ENCODE assay signal across 12 cellular contexts in the genomic region with DNA sequence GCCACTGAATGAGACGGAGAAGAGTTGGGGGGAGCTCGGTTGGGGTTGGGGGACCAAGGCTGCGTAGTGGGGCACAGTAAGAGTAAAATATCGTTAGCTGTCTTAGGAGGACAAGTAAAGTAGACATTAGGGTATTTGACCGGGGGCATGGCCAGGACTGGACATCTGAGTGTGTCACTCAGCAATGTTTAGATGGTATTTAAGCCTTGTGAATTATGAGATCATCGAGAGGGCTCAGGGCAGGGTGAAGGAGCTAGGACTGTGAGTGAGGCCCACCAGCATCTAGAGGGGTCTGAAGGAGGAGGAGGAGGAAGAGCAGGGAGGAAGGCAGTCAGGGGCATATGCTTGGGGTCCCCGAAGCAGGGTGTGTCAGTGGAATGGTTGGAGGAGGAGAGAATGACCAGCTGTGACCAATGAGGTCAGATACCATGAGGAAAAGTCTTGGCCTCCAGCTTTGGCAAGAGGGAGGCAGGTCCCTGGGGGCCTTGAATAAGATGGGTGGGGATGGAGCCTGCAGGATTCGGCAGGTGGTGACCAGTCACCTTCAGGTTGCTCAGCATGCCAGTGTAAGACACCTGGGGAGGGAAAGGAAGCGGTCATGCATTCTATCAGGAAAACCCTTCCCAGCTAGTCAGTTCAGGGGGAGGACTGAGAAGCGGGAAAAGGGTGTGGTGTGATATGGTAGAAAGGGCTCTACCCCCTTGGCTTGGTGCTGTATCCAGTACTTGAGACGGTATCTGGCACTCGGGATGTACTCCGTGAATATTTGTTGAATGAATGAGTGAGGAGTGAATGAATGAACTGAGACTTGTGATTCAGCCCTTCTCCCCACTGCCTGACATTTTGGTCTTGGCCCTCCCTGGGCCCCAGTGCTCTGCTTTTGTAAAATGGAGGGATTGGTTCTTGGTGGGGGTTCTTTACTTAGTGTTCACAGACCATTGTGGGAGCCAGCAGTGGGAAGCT. TPM values are rescaled to one million over a fixed set of nuclear protein-coding genes. Genes with fewer than 3 reads are reported as not detected.
DNase-seq lines count a peak whose midpoint lies in the region; ATAC-seq and TF ChIP-seq lines count a peak whose summit lies in the region.
"Had no signal": no experiment of that assay in that cellular context is flagged by ENCODE, and none has a peak within 500 bp of the region (broad histone marks: within the 10 kb centered on the region; RNA-seq: fewer than 3 reads in every experiment).

No MANE protein-coding gene starts in this region.

- CTCF ChIA-PET in naive thymus-derived CD4-positive, alpha-beta T cell (lab: Charles Lee) = interaction anchor here (0.9 to 21.4 kb wide), 5 partner anchors 9 to 46 kb away, joined by 3 to 839 read pairs (median 14); a partner anchor contains a TSS

- H3K4me2 ChIP-seq in BLaER1 = peak overlapping the region; percentile 90

- peak overlapping the region; percentile 76 to 99 (median 89) for H3K27ac Mint-ChIP-seq in naive thymus-derived CD4-positive, alpha-beta T cell

- peak overlapping the region; percentile 67 for H3K9ac ChIP-seq in BLaER1
- H3K9ac ChIP-seq in colonic mucosa (ENCODE audit: low read depth in 2 of 2, low read length in 2 of 2) = no peak overlapping the region

- DNase-seq in NCI-H69 (lab: John Stamatoyannopoulos, UW) (peak; percentile 15), colonic mucosa (no peak), NCI-H226 (no peak), AG20443 (ENCODE audit: low spot score) (no peak), tibial nerve (ENCODE audit: low spot score in 2 of 2) (no peak)
- no peak for DNase-seq in naive thymus-derived CD4-positive, alpha-beta T cell
- DNase-seq: activated CD4-positive, alpha-beta T cell treated with anti-CD3 and anti-CD28 coated beads for 48 hours; Karpas-422; stimulated activated CD4-positive, alpha-beta T cell treated with anti-CD3 and anti-CD28 coated beads, Interleukin-4, amount 100 ng/mL, for 1 hour had no signal

- H3K4me1 ChIP-seq in BLaER1 (peaks cover 100% of the 10 kb centered on the region), colonic mucosa (peaks cover 40% of the 10 kb centered on the region), tibial nerve (peaks cover 6 to 99% (median 83%) of the 10 kb centered on the region in 4 donors)
- H3K4me1 ChIP-seq in naive thymus-derived CD4-positive, alpha-beta T cell (ENCODE audit: control insufficient read depth in 2 of 2, insufficient read depth in 2 of 2, low read length in 2 of 2) = peaks cover 78 to 82% of the 10 kb centered on the region in 2 donors

- no peak for TF ChIP-seq POLR2A in tibial nerve (IDR thresholded peaks at IDR 0.05)

- peak overlapping the region; percentile 84 for H3K27ac ChIP-seq in BLaER1
- peak overlapping the region; percentile 50 for H3K27ac ChIP-seq in colonic mucosa
- peak overlapping the region; percentile 59 for H3K27ac ChIP-seq in naive thymus-derived CD4-positive, alpha-beta T cell (ENCODE audit: low read depth, low read length)
- H3K27ac ChIP-seq in tibial nerve = peak overlapping the region in 2 of 4 donors; percentile 86 to 96

- no peak for TF ChIP-seq EP300 in tibial nerve (IDR thresholded peaks at IDR 0.05)

- H3K9me3 Mint-ChIP-seq in naive thymus-derived CD4-positive, alpha-beta T cell = no peaks in the 10 kb centered on the region

- peaks cover 72 to 92% (median 84%) of the 10 kb centered on the region in 7 donors for H3K4me1 Mint-ChIP-seq in naive thymus-derived CD4-positive, alpha-beta T cell

- H4K20me1 ChIP-seq in BLaER1 = peaks cover 92% of the 10 kb centered on the region

- H3K36me3 Mint-ChIP-seq in naive thymus-derived CD4-positive, alpha-beta T cell = peaks cover 0 to 35% (median 11%) of the 10 kb centered on the region in 5 donors

- POLR2A ChIA-PET in naive thymus-derived CD4-positive, alpha-beta T cell (lab: Charles Lee) = interaction anchor here (1.9 to 11.4 kb wide), 3 partner anchors 7 to 45 kb away, joined by 5 to 582 read pairs (median 182); a partner anchor contains a TSS

- H3K9me3 ChIP-seq in BLaER1 (no peaks in the 10 kb centered on the region), colonic mucosa (no peaks in the 10 kb centered on the region), tibial nerve (no peaks in the 10 kb centered on the region)
- no peaks in the 10 kb centered on the region for H3K9me3 ChIP-seq in naive thymus-derived CD4-positive, alpha-beta T cell (ENCODE audit: control insufficient read depth in 2 of 3, low read length in 3 of 3)

- WGBS in tibial nerve, 2 donors = 69 to 80% methylated on average over 13 of the region's 13 CpGs

- no peak for ATAC-seq in naive thymus-derived CD4-positive, alpha-beta T cell
- no peak for ATAC-seq in HG03039 (IDR thresholded peaks at IDR 0.05; ENCODE audit: unreplicated experiment)
- ATAC-seq: left lobe of liver had no signal

- intact Hi-C loops in colonic mucosa (cut with DNase I) = no loop called here
- intact Hi-C loops in naive thymus-derived CD4-positive, alpha-beta T cell (cut with micrococcal nuclease) = no loop called here

- no peaks in the 10 kb centered on the region for H3K27me3 Mint-ChIP-seq in naive thymus-derived CD4-positive, alpha-beta T cell

- TF ChIP-seq CTCF in colonic mucosa (IDR thresholded peaks at IDR 0.05) (no peak), tibial nerve (IDR thresholded peaks at IDR 0.05) (no peak)

- H3K27me3 ChIP-seq in BLaER1 (no peaks in the 10 kb centered on the region), colonic mucosa (no peaks in the 10 kb centered on the region), tibial nerve (no peaks in the 10 kb centered on the region)
- H3K27me3 ChIP-seq in naive thymus-derived CD4-positive, alpha-beta T cell (ENCODE audit: control insufficient read depth in 2 of 2, insufficient read depth in 2 of 2, low read length in 2 of 2) = no peaks in the 10 kb centered on the region

- H3K36me3 ChIP-seq in BLaER1 (peaks cover 47% of the 10 kb centered on the region), colonic mucosa (no peaks in the 10 kb centered on the region), tibial nerve (peaks cover 0 to 13% (median 7%) of the 10 kb centered on the region in 3 donors)
- peaks cover 3 to 30% (median 21%) of the 10 kb centered on the region in 3 experiments for H3K36me3 ChIP-seq in naive thymus-derived CD4-positive, alpha-beta T cell (ENCODE audit: control insufficient read depth in 2 of 3, insufficient read depth in 3 of 3, low read length in 3 of 3)

- peak overlapping the region; percentile 23 to 86 (median 71) for H3K4me3 Mint-ChIP-seq in naive thymus-derived CD4-positive, alpha-beta T cell

- H3K4me3 ChIP-seq in BLaER1 (no peak overlapping the region; the same call in 1 of the 2 replicates), colonic mucosa (no peak overlapping the region), tibial nerve (no peak overlapping the region)
- H3K4me3 ChIP-seq in naive thymus-derived CD4-positive, alpha-beta T cell (ENCODE audit: low read length) = no peak overlapping the region

RNA-seq across cellular contexts. Expression of a gene that starts 34.8 kb away (rescaled TPM):
- total RNA-seq in colonic mucosa = not detected
- under 1 TPM; 0.10 to 0.51 (median 0.14) TPM for total RNA-seq in naive thymus-derived CD4-positive, alpha-beta T cell
- polyA plus RNA-seq in naive thymus-derived CD4-positive, alpha-beta T cell = not detected
- total RNA-seq in tibial nerve = not detected
- total RNA-seq: left lobe of liver had no signal

RNA-seq across cellular contexts. Expression of a gene that starts 48.8 kb away (rescaled TPM):
- total RNA-seq in colonic mucosa = 10 to 100 TPM; 83.5 to 91.7 TPM
- 100 to 1,000 TPM; 135 to 165 (median 160) TPM for total RNA-seq in naive thymus-derived CD4-positive, alpha-beta T cell
- 100 to 1,000 TPM; 179 to 386 TPM for polyA plus RNA-seq in naive thymus-derived CD4-positive, alpha-beta T cell
- 100 to 1,000 TPM; 123 to 163 (median 150) TPM for total RNA-seq in tibial nerve
